In genomic region chr2:98448441-98449145, GRCh38 we compare ENCODE assay signal across 2 cellular contexts.
TF ChIP-seq lines count a peak whose summit lies in the region.

No MANE protein-coding gene starts in this region.

TF ChIP-seq in HepG2, 621 proteins besides CTCF, POLR2A, EP300 and RAD21:
- TF ChIP-seq MAFF (IDR thresholded peaks at IDR 0.05; ENCODE audit: low read depth, low read length) (0 out of 2 replicates have a peak, but pooled peaks have one; percentile 4), PCBP2 (optimal IDR thresholded peaks at IDR 0.05; ENCODE audit: low read depth, low read length, poor library complexity, severe bottlenecking) (no peak), NONO (IDR thresholded peaks at IDR 0.05) (no peak), NONO (CRISPR knock-in tag; conservative IDR thresholded peaks at IDR 0.05) (no peak), ZFP90 (CRISPR knock-in tag; IDR thresholded peaks at IDR 0.05; ENCODE audit: borderline replicate concordance) (no peak)

TF ChIP-seq in GM12878, 131 proteins besides CTCF, POLR2A, EP300 and RAD21:
- TF ChIP-seq, protein P1, sequence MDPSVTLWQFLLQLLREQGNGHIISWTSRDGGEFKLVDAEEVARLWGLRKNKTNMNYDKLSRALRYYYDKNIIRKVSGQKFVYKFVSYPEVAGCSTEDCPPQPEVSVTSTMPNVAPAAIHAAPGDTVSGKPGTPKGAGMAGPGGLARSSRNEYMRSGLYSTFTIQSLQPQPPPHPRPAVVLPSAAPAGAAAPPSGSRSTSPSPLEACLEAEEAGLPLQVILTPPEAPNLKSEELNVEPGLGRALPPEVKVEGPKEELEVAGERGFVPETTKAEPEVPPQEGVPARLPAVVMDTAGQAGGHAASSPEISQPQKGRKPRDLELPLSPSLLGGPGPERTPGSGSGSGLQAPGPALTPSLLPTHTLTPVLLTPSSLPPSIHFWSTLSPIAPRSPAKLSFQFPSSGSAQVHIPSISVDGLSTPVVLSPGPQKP (IDR thresholded peaks at IDR 0.05; ENCODE audit: low read depth, low read length): no peak
- no peak for TF ChIP-seq KLF5 (IDR thresholded peaks at IDR 0.05; ENCODE audit: partially characterized antibody)
- TF ChIP-seq CHD1 (IDR thresholded peaks at IDR 0.05; ENCODE audit: low read depth, low read length): peak; percentile 55; the same call in 1 of the 2 replicates
- TF ChIP-seq ZNF217 (IDR thresholded peaks at IDR 0.05): no peak
- TF ChIP-seq SMAD1 (IDR thresholded peaks at IDR 0.05; ENCODE audit: low read depth, partially characterized antibody): no peak
- no peak for TF ChIP-seq SUPT20H (IDR thresholded peaks at IDR 0.05; ENCODE audit: borderline replicate concordance, control insufficient read depth, low read depth, low read length)
- peak; percentile 26; the same call in 1 of the 2 replicates for TF ChIP-seq RUNX3 (IDR thresholded peaks at IDR 0.05; ENCODE audit: low read length)
- no peak for TF ChIP-seq PRDM15 (CRISPR knock-in tag; IDR thresholded peaks at IDR 0.05)
- peak; percentile 93 for TF ChIP-seq ZNF384 (IDR thresholded peaks at IDR 0.05; ENCODE audit: borderline replicate concordance, low read depth, low read length)
- TF ChIP-seq, protein P2, sequence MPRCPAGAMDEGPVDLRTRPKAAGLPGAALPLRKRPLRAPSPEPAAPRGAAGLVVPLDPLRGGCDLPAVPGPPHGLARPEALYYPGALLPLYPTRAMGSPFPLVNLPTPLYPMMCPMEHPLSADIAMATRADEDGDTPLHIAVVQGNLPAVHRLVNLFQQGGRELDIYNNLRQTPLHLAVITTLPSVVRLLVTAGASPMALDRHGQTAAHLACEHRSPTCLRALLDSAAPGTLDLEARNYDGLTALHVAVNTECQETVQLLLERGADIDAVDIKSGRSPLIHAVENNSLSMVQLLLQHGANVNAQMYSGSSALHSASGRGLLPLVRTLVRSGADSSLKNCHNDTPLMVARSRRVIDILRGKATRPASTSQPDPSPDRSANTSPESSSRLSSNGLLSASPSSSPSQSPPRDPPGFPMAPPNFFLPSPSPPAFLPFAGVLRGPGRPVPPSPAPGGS (IDR thresholded peaks at IDR 0.05; ENCODE audit: borderline replicate concordance, insufficient read depth, low read depth, low read length, poor library complexity, severe bottlenecking): no peak
- TF ChIP-seq MXI1 (IDR thresholded peaks at IDR 0.05; ENCODE audit: low read depth, low read length): peak; percentile 37; the same call in 1 of the 2 replicates
- TF ChIP-seq STAT1 (conservative IDR thresholded peaks at IDR 0.05): no peak
- TF ChIP-seq SKIL (IDR thresholded peaks at IDR 0.05; ENCODE audit: low read depth, poor library complexity, severe bottlenecking): no peak
- TF ChIP-seq SPI1 (IDR thresholded peaks at IDR 0.05; ENCODE audit: borderline replicate concordance, insufficient read depth, low read depth, low read length): no peak
- TF ChIP-seq POU2F2 (IDR thresholded peaks at IDR 0.05; ENCODE audit: borderline replicate concordance, low read depth, low read length): no peak
- TF ChIP-seq JUND (IDR thresholded peaks at IDR 0.05; ENCODE audit: low read depth, low read length): no peak
- no peak for TF ChIP-seq HDGF (IDR thresholded peaks at IDR 0.05)
- no peak for TF ChIP-seq HDAC6 (IDR thresholded peaks at IDR 0.05; ENCODE audit: unreplicated experiment)
- no peak for TF ChIP-seq GABPA (IDR thresholded peaks at IDR 0.05; ENCODE audit: low read depth)
- TF ChIP-seq MEF2B (IDR thresholded peaks at IDR 0.05; ENCODE audit: partially characterized antibody, poor library complexity, severe bottlenecking): no peak
- TF ChIP-seq TCF3 (IDR thresholded peaks at IDR 0.05; ENCODE audit: borderline replicate concordance, insufficient read depth, low read depth, low read length): no peak
- no peak for TF ChIP-seq ZNF622 (IDR thresholded peaks at IDR 0.05)
- no peak for TF ChIP-seq CHD2 (IDR thresholded peaks at IDR 0.05; ENCODE audit: borderline replicate concordance, low read depth, low read length)
